In the genomic region with DNA sequence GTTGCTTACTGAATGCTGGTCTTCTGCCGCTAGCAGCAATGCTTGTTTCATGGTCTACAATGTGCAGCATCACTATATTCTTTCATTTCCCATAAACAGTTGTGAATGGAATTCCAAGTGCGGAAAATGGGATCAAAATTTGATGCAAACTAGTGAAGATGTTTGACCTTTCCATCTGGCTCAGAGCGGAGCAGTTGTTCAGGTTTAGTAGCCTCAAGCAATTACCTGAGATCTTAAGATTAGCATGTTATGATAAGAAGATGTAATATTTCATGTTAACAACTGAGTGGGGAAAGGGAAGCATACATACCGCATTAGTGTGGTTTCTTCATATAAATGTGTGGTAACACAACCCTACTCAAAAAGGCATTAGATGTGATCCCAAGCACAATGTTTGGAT, we compare ENCODE assay signal across 34 cellular contexts.
"Had no signal": no experiment of that assay in that cellular context is flagged by ENCODE, and none has a peak within 500 bp of the region (broad histone marks: within the 10 kb centered on the region; RNA-seq: fewer than 3 reads in every experiment).

No MANE protein-coding gene starts in this region.

- H3K9ac ChIP-seq: KMS-11 had no signal

- H3K4me3 ChIP-seq: MG63 had no signal

- DNase-seq: Karpas-422, Kasumi-1, MG63, MM.1S, MV-4-11, NCI-H1048, NCI-H1092, NCI-H1092 treated with DMSO at 0.1 percent for 48 hours, NCI-H1105, NCI-H1105 treated with DMSO at 0.1 percent for 48 hours, NCI-H1417, NCI-H1417 treated with DMSO at 0.1 percent for 48 hours, NCI-H1436, NCI-H1436 treated with DMSO at 0.1 percent for 48 hours, NCI-H146, NCI-H1694, NCI-H1694 treated with DMSO at 0.1 percent for 48 hours, NCI-H187, NCI-H187 treated with DMSO at 0.1 percent for 48 hours, NCI-H1930, NCI-H2029, NCI-H2029 treated with DMSO at 0.1 percent for 48 hours, NCI-H2081, NCI-H2081 treated with DMSO at 0.1 percent for 48 hours, NCI-H2107, NCI-H2171, NCI-H2171 treated with DMSO at 0.1 percent for 48 hours, NCI-H2227 treated with DMSO at 0.1 percent for 48 hours, NCI-H226, NCI-H345, NCI-H446, NCI-H446 treated with DMSO at 0.1 percent for 48 hours, NCI-H510A had no signal

- H3K4me2 ChIP-seq: KMS-11 had no signal

- H3K36me3 ChIP-seq: MG63 had no signal

- H3K9me3 ChIP-seq: MG63 had no signal

- H3K27ac ChIP-seq: KMS-11 had no signal

- H3K27me3 ChIP-seq: MG63 had no signal
